In genomic region chr14:75487155-75487671, GRCh38 we compare ENCODE assay signal across 9 cellular contexts. TPM values are rescaled to one million over a fixed set of nuclear protein-coding genes. Genes with fewer than 3 reads are reported as not detected.
DNase-seq lines count a peak whose midpoint lies in the region; ATAC-seq, FAIRE-seq and TF ChIP-seq lines count a peak whose summit lies in the region.
"Had no signal": no experiment of that assay in that cellular context is flagged by ENCODE, and none has a peak within 500 bp of the region (broad histone marks: within the 10 kb centered on the region; RNA-seq: fewer than 3 reads in every experiment).

No MANE protein-coding gene starts in this region.

- H3K36me3 Mint-ChIP-seq in CD4-positive, alpha-beta T cell (ENCODE audit: low read depth), result no peaks in the 10 kb centered on the region
- H3K36me3 Mint-ChIP-seq in activated CD8-positive, alpha-beta memory T cell treated with anti-CD3 and anti-CD28 coated beads, Interleukin-2, amount 10 ng/mL, durations not matched to agents 7 days and 5 days, result peaks cover 17% of the 10 kb centered on the region

- H3K27ac ChIP-seq in CD4-positive, alpha-beta T cell (ENCODE audit: low read depth, low read length), result no peak overlapping the region

- no peak overlapping the region for H3K4me3 Mint-ChIP-seq in CD4-positive, alpha-beta T cell
- no peak overlapping the region for H3K4me3 Mint-ChIP-seq in activated CD8-positive, alpha-beta memory T cell treated with anti-CD3 and anti-CD28 coated beads, Interleukin-2, amount 10 ng/mL, durations not matched to agents 7 days and 5 days

- CTCF ChIA-PET in CD4-positive, alpha-beta T cell (lab: Charles Lee), result interaction anchor here (0.6 to 1.2 kb wide), 2 partner anchors 79 to 105 kb away, joined by 3 read pairs; no protein-coding TSS in a partner anchor
- CTCF ChIA-PET in activated CD8-positive, alpha-beta memory T cell treated with anti-CD3 and anti-CD28 coated beads, Interleukin-2, amount 10 ng/mL, durations not matched to agents 7 days and 5 days (lab: Charles Lee), result interaction anchor here (0.8 to 7.9 kb wide), 20 partner anchors 11 to 355 kb away, joined by 3 to 157 read pairs (median 8); partner anchors contain the start of gene BATF

- peak; percentile 30 for ATAC-seq in CD4-positive, alpha-beta T cell (ENCODE audit: poor library complexity)
- ATAC-seq in GM18909 (IDR thresholded peaks at IDR 0.05; ENCODE audit: poor library complexity, unreplicated experiment) (peak; percentile 70), HG03139 (IDR thresholded peaks at IDR 0.05; ENCODE audit: unreplicated experiment) (peak; percentile 63)
- peak; percentile 84 for ATAC-seq in activated CD8-positive, alpha-beta memory T cell treated with anti-CD3 and anti-CD28 coated beads, Interleukin-2, amount 10 ng/mL, durations not matched to agents 7 days and 5 days

- intact Hi-C loops in CD4-positive, alpha-beta T cell (cut with DNase I, micrococcal nuclease), result no loop called here

- H3K9me3 ChIP-seq in CD4-positive, alpha-beta T cell (ENCODE audit: control insufficient read depth, low read length), result no peaks in the 10 kb centered on the region

- H3K27me3 ChIP-seq in CD4-positive, alpha-beta T cell (ENCODE audit: control insufficient read depth, insufficient read depth, low read length), result no peaks in the 10 kb centered on the region

- no peak for DNase-seq in CD4-positive, alpha-beta T cell
- DNase-seq in activated CD8-positive, alpha-beta memory T cell treated with anti-CD3 and anti-CD28 coated beads, Interleukin-2, amount 10 ng/mL, durations not matched to agents 7 days and 5 days, result peak; percentile 61
- DNase-seq in RCC 7860 (ENCODE audit: low spot score), result no peak
- no peak for DNase-seq in NCI-H69 (lab: John Stamatoyannopoulos, UW)
- no peak for DNase-seq in SKM-1 treated with dmso at 0.1 percent for 144 hours (lab: John Stamatoyannopoulos, UW; ENCODE audit: unreplicated experiment)
- DNase-seq in effector CD8-positive, alpha-beta T cell (lab: John Stamatoyannopoulos, UW), result no peak
- DNase-seq: Karpas-422 had no signal

- no peaks in the 10 kb centered on the region for H3K9me3 Mint-ChIP-seq in CD4-positive, alpha-beta T cell
- H3K9me3 Mint-ChIP-seq in activated CD8-positive, alpha-beta memory T cell treated with anti-CD3 and anti-CD28 coated beads, Interleukin-2, amount 10 ng/mL, durations not matched to agents 7 days and 5 days (ENCODE audit: low read depth), result peaks cover 5% of the 10 kb centered on the region

- POLR2A ChIA-PET in CD4-positive, alpha-beta T cell (lab: Charles Lee), result interaction anchor here (0.6 kb wide), 1 partner anchor 153 kb away, joined by 4 read pairs; no protein-coding TSS in a partner anchor

- H3K27me3 Mint-ChIP-seq in CD4-positive, alpha-beta T cell, result no peaks in the 10 kb centered on the region
- H3K27me3 Mint-ChIP-seq in activated CD8-positive, alpha-beta memory T cell treated with anti-CD3 and anti-CD28 coated beads, Interleukin-2, amount 10 ng/mL, durations not matched to agents 7 days and 5 days, result no peaks in the 10 kb centered on the region

- H3K27ac Mint-ChIP-seq in CD4-positive, alpha-beta T cell, result no peak overlapping the region
- peak overlapping the region; percentile 73 for H3K27ac Mint-ChIP-seq in activated CD8-positive, alpha-beta memory T cell treated with anti-CD3 and anti-CD28 coated beads, Interleukin-2, amount 10 ng/mL, durations not matched to agents 7 days and 5 days

- no peak for TF ChIP-seq CTCF in CD4-positive, alpha-beta T cell (IDR thresholded peaks at IDR 0.05)

- H3K4me1 Mint-ChIP-seq in CD4-positive, alpha-beta T cell (ENCODE audit: low read depth), result peaks cover 13% of the 10 kb centered on the region
- H3K4me1 Mint-ChIP-seq in activated CD8-positive, alpha-beta memory T cell treated with anti-CD3 and anti-CD28 coated beads, Interleukin-2, amount 10 ng/mL, durations not matched to agents 7 days and 5 days, result peaks cover 42% of the 10 kb centered on the region

- no peak for FAIRE-seq in RCC 7860 (lab: Jason Lieb, UNC)

RNA-seq across cellular contexts. Expression of gene BATF, which starts 35.1 kb away (rescaled TPM):
- total RNA-seq in CD4-positive, alpha-beta T cell, result 1 to 10 TPM; 6.7 to 7.8 TPM
- 10 to 100 TPM; 74.6 to 81.3 TPM for total RNA-seq in activated CD8-positive, alpha-beta memory T cell treated with anti-CD3 and anti-CD28 coated beads, Interleukin-2, amount 10 ng/mL, durations not matched to agents 7 days and 5 days

RNA-seq across cellular contexts. Expression of gene JDP2, which starts 59.4 kb away (rescaled TPM):
- total RNA-seq in CD4-positive, alpha-beta T cell, result 1 to 10 TPM; 1.1 to 1.2 TPM
- 1 to 10 TPM in 1 of 2 experiments, under 1 TPM in 1; 0.75 to 1.1 TPM for total RNA-seq in activated CD8-positive, alpha-beta memory T cell treated with anti-CD3 and anti-CD28 coated beads, Interleukin-2, amount 10 ng/mL, durations not matched to agents 7 days and 5 days

Comparison
In these comparisons a context has a peak if more than half of its experiments do, and no peak if none do; other contexts are left out.
1. ATAC-seq: peak in every context shown above with its lines; median percentile 84 in activated CD8-positive, alpha-beta memory T cell treated with anti-CD3 and anti-CD28 coated beads, Interleukin-2, amount 10 ng/mL, durations not matched to agents 7 days and 5 days; 70 in GM18909; 63 in HG03139; 30 in CD4-positive, alpha-beta T cell.
2. RNA of gene BATF, which starts 35.1 kb away (total RNA-seq): 74.6 to 81.3 TPM in activated CD8-positive, alpha-beta memory T cell treated with anti-CD3 and anti-CD28 coated beads, Interleukin-2, amount 10 ng/mL, durations not matched to agents 7 days and 5 days; 6.7 to 7.8 TPM in CD4-positive, alpha-beta T cell; every median in the first group is over 4 times any median in the second.